9 cellular contexts compared by ENCODE assay signal in the genomic region with DNA sequence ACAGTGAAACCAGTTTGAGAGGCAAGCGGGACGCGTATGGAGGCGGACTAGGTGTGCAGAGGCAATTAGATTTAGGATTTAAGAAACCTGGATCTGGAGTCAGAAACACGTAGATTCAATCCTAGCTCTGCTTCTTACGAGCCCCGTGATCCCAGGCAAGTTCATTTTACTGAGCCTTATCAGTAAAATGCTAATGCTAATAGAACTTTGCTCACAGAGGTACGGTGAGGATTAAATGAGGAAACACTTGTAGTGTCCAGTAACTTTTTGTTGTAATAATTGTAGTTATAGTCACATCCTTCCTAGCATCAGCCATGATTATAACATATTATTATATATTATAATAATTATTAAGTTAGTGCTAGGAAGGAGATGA. TPM values are rescaled to one million over a fixed set of nuclear protein-coding genes. Genes with fewer than 3 reads are reported as not detected.
A peak's percentile ranks its signal among the peaks of the same experiment; 100 is the strongest.
DNase-seq lines count a peak whose midpoint lies in the region; FAIRE-seq and TF ChIP-seq lines count a peak whose summit lies in the region.
"Had no signal": no experiment of that assay in that cellular context is flagged by ENCODE, and none has a peak within 500 bp of the region (broad histone marks: within the 10 kb centered on the region; RNA-seq: fewer than 3 reads in every experiment).

No MANE protein-coding gene starts in this region.

- no peaks in the 10 kb centered on the region for H3K36me3 ChIP-seq in HUES64 (ENCODE audit: insufficient read depth, low read length)
- H3K36me3 ChIP-seq in mammary epithelial cell (ENCODE audit: insufficient read depth, low read length), result peaks cover 17% of the 10 kb centered on the region
- no peaks in the 10 kb centered on the region for H3K36me3 ChIP-seq in kidney epithelial cell (ENCODE audit: control insufficient read depth, insufficient read depth, low read length)
- H3K36me3 ChIP-seq in small intestine (ENCODE audit: control insufficient read depth in 2 of 2, insufficient read depth in 2 of 2, low read length in 2 of 2), result peaks cover 0 to 2% of the 10 kb centered on the region in 2 donors

- 79% methylated on average over 8 of the region's 8 CpGs for WGBS in HUES64
- WGBS in mammary epithelial cell (ENCODE audit: low coverage, missing lambda C conversion rate), result 71% methylated on average over 8 of the region's 8 CpGs
- 12 to 47% (median 19%) methylated on average over 8 of the region's 8 CpGs for WGBS in small intestine, 3 donors

- H3K4me1 ChIP-seq in HUES64 (ENCODE audit: insufficient read depth, low read length) (peaks cover 4% of the 10 kb centered on the region), mammary epithelial cell (ENCODE audit: insufficient read depth, low read length) (peaks cover 7% of the 10 kb centered on the region), small intestine (ENCODE audit: control insufficient read depth in 2 of 2, insufficient read depth in 1 of 2, low read depth in 1 of 2, low read length in 1 of 2) (peaks cover 0 to 3% of the 10 kb centered on the region in 2 donors)

- no TSS peak for BruUV-seq in mammary epithelial cell (replicated peaks; lab: Mats Ljungman, UMichigan)

- dilution Hi-C loops in mammary epithelial cell (cut with HindIII; ENCODE audit: low sequenced_read_pairs), result no loop called here

- H3K9me3 ChIP-seq in HUES64 (ENCODE audit: insufficient read depth, low read depth, low read length) (no peaks in the 10 kb centered on the region), mammary epithelial cell (replicated peaks; ENCODE audit: insufficient read depth, low read length) (no peaks in the 10 kb centered on the region), small intestine (ENCODE audit: control insufficient read depth, low read depth) (no peaks in the 10 kb centered on the region)

- H3K4me2 ChIP-seq in mammary epithelial cell (ENCODE audit: insufficient read depth, low read depth, low read length), result peak overlapping the region; percentile 69

- H3K27ac ChIP-seq in HUES64 (ENCODE audit: low read depth, low read length) (no peak overlapping the region), mammary epithelial cell (ENCODE audit: insufficient read depth, low read depth, low read length) (no peak overlapping the region), small intestine (ENCODE audit: low read depth in 1 of 2, low read length in 1 of 2) (peak overlapping the region in 1 of 2 donors; percentile 86)

- H3K4me3 ChIP-seq in HUES64 (ENCODE audit: low read length) (peak overlapping the region; percentile 59), mammary epithelial cell (replicated peaks in 1 of 3; ENCODE audit: insufficient read depth in 1 of 3, low read depth in 2 of 3, low read length in 3 of 3) (peak overlapping the region in 2 of 3 experiments; percentile 0 to 30), kidney epithelial cell (ENCODE audit: low read depth, low read length) (peak overlapping the region; percentile 40), small intestine (ENCODE audit: low read depth in 1 of 2, low read length in 2 of 2) (peak overlapping the region in 1 of 2 donors; percentile 52)

- FAIRE-seq in small intestine (lab: Jason Lieb, UNC), result no peak
- FAIRE-seq: TTC549 had no signal

- H4K20me1 ChIP-seq in mammary epithelial cell (ENCODE audit: insufficient read depth, low read length), result no peaks in the 10 kb centered on the region

- DNase-seq in mammary epithelial cell (no peak), kidney epithelial cell (ENCODE audit: low read depth) (no peak), small intestine (peak; percentile 81), SHP77 treated with DMSO at 0.1 percent for 48 hours (lab: John Stamatoyannopoulos, UW) (no peak), ecto neural progenitor cell (ENCODE audit: low spot score) (no peak), NCI-H187 treated with DMSO at 0.1 percent for 48 hours (lab: John Stamatoyannopoulos, UW) (no peak), GM10266 (ENCODE audit: extremely low spot score) (no peak)

- CTCF ChIA-PET in mammary epithelial cell (lab: Charles Lee; ENCODE audit: low non-redundant PET), result no interaction called here

- peaks cover 22% of the 10 kb centered on the region for H3K27me3 ChIP-seq in HUES64 (ENCODE audit: insufficient read depth, low read length)
- no peaks in the 10 kb centered on the region for H3K27me3 ChIP-seq in mammary epithelial cell (ENCODE audit: insufficient read depth, low read length)
- no peaks in the 10 kb centered on the region for H3K27me3 ChIP-seq in kidney epithelial cell (ENCODE audit: control insufficient read depth, insufficient read depth, low read length)
- H3K27me3 ChIP-seq in small intestine (ENCODE audit: control insufficient read depth in 2 of 2, insufficient read depth in 2 of 2, low read length in 2 of 2), result no peaks in the 10 kb centered on the region

- in situ Hi-C loops in mammary epithelial cell (cut with MboI; ENCODE audit: low sequenced_read_pairs in 2 of 2), result no loop called here

- H3K9ac ChIP-seq in HUES64 (ENCODE audit: low read depth, low read length) (peak overlapping the region; percentile 38; the same call in 1 of the 2 replicates), mammary epithelial cell (ENCODE audit: insufficient read depth, low read length) (no peak overlapping the region)

- H3K79me2 ChIP-seq in mammary epithelial cell (ENCODE audit: insufficient read depth, low read length), result no peaks in the 10 kb centered on the region

- TF ChIP-seq CTCF in mammary epithelial cell (conservative IDR thresholded peaks at IDR 0.05 in 1 of 2, IDR thresholded peaks at IDR 0.05 in 1 of 2; ENCODE audit: extremely low read depth in 1 of 2, insufficient read depth in 1 of 2, low read depth in 1 of 2, low read length in 2 of 2), result no peak
- no peak for TF ChIP-seq CTCF in kidney epithelial cell (IDR thresholded peaks at IDR 0.05; ENCODE audit: insufficient read depth, low read length, poor library complexity, severe bottlenecking)
- TF ChIP-seq CTCF in GM10266 (IDR thresholded peaks at IDR 0.05; ENCODE audit: control insufficient read depth, insufficient read depth, low read depth, missing control alignments), result no peak

- intact Hi-C loops in mammary epithelial cell (cut with micrococcal nuclease), result loop anchor here (2.0 kb wide), 1 partner anchor 16 kb away; no protein-coding TSS in a partner anchor

- peak overlapping the region; percentile 28 for H2AFZ ChIP-seq in mammary epithelial cell (ENCODE audit: low read depth, low read length)

RNA-seq across cellular contexts. Expression of a gene that starts 21.2 kb away (rescaled TPM):
- polyA plus RNA-seq in HUES64 (2013, experiment 1 of 2), result 2.7 TPM
- 2.8 TPM for polyA plus RNA-seq in HUES64 (2013, experiment 2 of 2)
- total RNA-seq in mammary epithelial cell (10 to 100 TPM; 12.8 to 32.9 TPM), kidney epithelial cell (3.2 and 3.6 TPM in 2 replicates)
- polyA plus RNA-seq in mammary epithelial cell (19.3 TPM), small intestine (10 to 100 TPM in 1 of 3 donors, 1 to 10 TPM in 2; 4.7 to 16.2 (median 9.5) TPM)
- 4.4 TPM for polyA minus RNA-seq in mammary epithelial cell

RNA-seq across cellular contexts. Expression of a gene that starts 23.5 kb away (rescaled TPM):
- 9.4 TPM for polyA plus RNA-seq in HUES64 (2013, experiment 1 of 2)
- 12.8 TPM for polyA plus RNA-seq in HUES64 (2013, experiment 2 of 2)
- total RNA-seq in mammary epithelial cell (10 to 100 TPM in 1 of 2 donors, 1 to 10 TPM in 1; 6.8 to 47.1 TPM), kidney epithelial cell (13.5 and 15.0 TPM in 2 replicates)
- polyA plus RNA-seq in mammary epithelial cell (21.6 TPM), small intestine (10 to 100 TPM in 2 of 3 donors, 1 to 10 TPM in 1; 7.8 to 14.7 (median 13.0) TPM)
- polyA minus RNA-seq in mammary epithelial cell, result 33.6 TPM

RNA-seq across cellular contexts. Expression of a gene that starts 59.3 kb away (rescaled TPM):
- polyA plus RNA-seq in HUES64 (2013, experiment 1 of 2), result 20.9 TPM
- polyA plus RNA-seq in HUES64 (2013, experiment 2 of 2), result 18.4 TPM
- total RNA-seq in mammary epithelial cell (10 to 100 TPM; 18.8 to 21.9 TPM), kidney epithelial cell (21.2 and 23.6 TPM in 2 replicates)
- polyA plus RNA-seq in mammary epithelial cell (13.2 TPM), small intestine (10 to 100 TPM; 16.2 to 24.8 (median 24.0) TPM)
- polyA minus RNA-seq in mammary epithelial cell, result 44.4 TPM
